1 cellular context compared by ENCODE assay signal in the genomic region with DNA sequence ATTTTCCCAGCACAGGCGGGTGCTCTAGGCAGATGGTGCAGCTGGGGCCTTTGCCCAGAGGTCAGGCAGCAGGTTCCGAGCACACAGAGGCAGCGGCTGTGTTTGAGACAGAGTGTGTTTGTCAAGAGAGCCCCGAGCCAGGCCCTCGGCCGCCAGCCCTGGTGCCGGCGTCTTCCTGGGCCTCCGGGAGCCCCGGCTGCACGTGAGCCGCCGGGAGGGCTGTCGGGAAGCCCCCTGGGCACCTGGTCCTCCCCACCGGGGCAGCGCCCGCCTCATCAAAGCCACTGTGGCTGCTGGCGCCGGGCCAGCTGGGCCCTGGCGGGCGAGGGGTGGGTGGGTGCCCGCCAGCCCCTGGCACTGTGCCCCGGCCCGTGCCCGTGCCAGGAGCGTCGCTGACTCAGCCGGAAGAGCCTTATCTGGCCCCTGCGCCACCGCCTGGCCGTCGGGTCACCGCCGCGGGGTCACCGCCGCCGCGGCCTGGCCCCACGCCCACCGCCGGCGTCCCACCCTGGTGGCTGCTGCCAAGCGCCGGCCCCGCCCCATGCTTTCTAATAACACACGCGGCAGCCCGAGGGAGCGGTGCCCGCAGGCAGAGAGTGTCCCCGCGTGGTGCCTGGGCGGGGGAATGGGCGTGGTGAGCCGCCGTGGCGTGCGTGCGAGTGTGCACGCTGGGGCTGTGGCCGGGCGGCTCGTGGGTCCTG.
TF ChIP-seq lines count a peak whose summit lies in the region.

No MANE protein-coding gene starts in this region.

TF ChIP-seq in GM12878, 131 proteins besides CTCF, POLR2A, EP300 and RAD21:
- TF ChIP-seq MXI1 (IDR thresholded peaks at IDR 0.05; ENCODE audit: low read depth, low read length) (no peak), TCF3 (IDR thresholded peaks at IDR 0.05; ENCODE audit: borderline replicate concordance, insufficient read depth, low read depth, low read length) (no peak), CBX3 (IDR thresholded peaks at IDR 0.05; ENCODE audit: borderline replicate concordance, low read depth) (no peak), REST (IDR thresholded peaks at IDR 0.05; ENCODE audit: low read depth, low read length) (no peak), STAT1 (conservative IDR thresholded peaks at IDR 0.05) (no peak), IRF4 (IDR thresholded peaks at IDR 0.05; ENCODE audit: low read depth, low read length) (no peak), RUNX3 (IDR thresholded peaks at IDR 0.05; ENCODE audit: low read length) (peak; percentile 49; the same call in 1 of the 2 replicates), CHD2 (IDR thresholded peaks at IDR 0.05; ENCODE audit: borderline replicate concordance, low read depth, low read length) (no peak), MLLT1 (IDR thresholded peaks at IDR 0.05) (no peak), BHLHE40 (IDR thresholded peaks at IDR 0.05; ENCODE audit: borderline replicate concordance in 1 of 2, low read depth in 2 of 2, low read length in 1 of 2) (peak; percentile 51 to 61; a peak in 2 of 4 replicates), CHD1 (IDR thresholded peaks at IDR 0.05; ENCODE audit: low read depth, low read length) (no peak), POU2F2 (IDR thresholded peaks at IDR 0.05; ENCODE audit: borderline replicate concordance, low read depth, low read length) (no peak), SMARCA5 (IDR thresholded peaks at IDR 0.05) (no peak), CEBPB (IDR thresholded peaks at IDR 0.05; ENCODE audit: borderline replicate concordance in 1 of 2, low read depth in 2 of 2, low read length in 2 of 2) (no peak), ZBED1 (IDR thresholded peaks at IDR 0.05; ENCODE audit: borderline replicate concordance) (no peak), EGR1 (IDR thresholded peaks at IDR 0.05; ENCODE audit: borderline replicate concordance in 1 of 2, low read depth in 2 of 2, low read length in 2 of 2) (peak in 1 of 2 experiments; percentile 19; a peak in 1 of 3 replicates), ZNF24 (IDR thresholded peaks at IDR 0.05) (no peak), JUNB (IDR thresholded peaks at IDR 0.05) (no peak), SRF (IDR thresholded peaks at IDR 0.05; ENCODE audit: low read depth in 2 of 2, low read length in 2 of 2) (peak; percentile 95 to 97), GABPA (IDR thresholded peaks at IDR 0.05; ENCODE audit: low read depth) (no peak), MTA3 (IDR thresholded peaks at IDR 0.05; ENCODE audit: borderline replicate concordance, low read length) (no peak)
- TF ChIP-seq, protein P1, sequence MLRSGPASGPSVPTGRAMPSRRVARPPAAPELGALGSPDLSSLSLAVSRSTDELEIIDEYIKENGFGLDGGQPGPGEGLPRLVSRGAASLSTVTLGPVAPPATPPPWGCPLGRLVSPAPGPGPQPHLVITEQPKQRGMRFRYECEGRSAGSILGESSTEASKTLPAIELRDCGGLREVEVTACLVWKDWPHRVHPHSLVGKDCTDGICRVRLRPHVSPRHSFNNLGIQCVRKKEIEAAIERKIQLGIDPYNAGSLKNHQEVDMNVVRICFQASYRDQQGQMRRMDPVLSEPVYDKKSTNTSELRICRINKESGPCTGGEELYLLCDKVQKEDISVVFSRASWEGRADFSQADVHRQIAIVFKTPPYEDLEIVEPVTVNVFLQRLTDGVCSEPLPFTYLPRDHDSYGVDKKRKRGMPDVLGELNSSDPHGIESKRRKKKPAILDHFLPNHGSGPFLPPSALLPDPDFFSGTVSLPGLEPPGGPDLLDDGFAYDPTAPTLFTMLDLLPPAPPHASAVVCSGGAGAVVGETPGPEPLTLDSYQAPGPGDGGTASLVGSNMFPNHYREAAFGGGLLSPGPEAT (IDR thresholded peaks at IDR 0.05; ENCODE audit: low read depth), result no peak
- TF ChIP-seq, protein P2, sequence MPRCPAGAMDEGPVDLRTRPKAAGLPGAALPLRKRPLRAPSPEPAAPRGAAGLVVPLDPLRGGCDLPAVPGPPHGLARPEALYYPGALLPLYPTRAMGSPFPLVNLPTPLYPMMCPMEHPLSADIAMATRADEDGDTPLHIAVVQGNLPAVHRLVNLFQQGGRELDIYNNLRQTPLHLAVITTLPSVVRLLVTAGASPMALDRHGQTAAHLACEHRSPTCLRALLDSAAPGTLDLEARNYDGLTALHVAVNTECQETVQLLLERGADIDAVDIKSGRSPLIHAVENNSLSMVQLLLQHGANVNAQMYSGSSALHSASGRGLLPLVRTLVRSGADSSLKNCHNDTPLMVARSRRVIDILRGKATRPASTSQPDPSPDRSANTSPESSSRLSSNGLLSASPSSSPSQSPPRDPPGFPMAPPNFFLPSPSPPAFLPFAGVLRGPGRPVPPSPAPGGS (IDR thresholded peaks at IDR 0.05; ENCODE audit: borderline replicate concordance, insufficient read depth, low read depth, low read length, poor library complexity, severe bottlenecking), result peak; percentile 67
